Comparison of ENCODE assay signal across 30 cellular contexts in the genomic region with DNA sequence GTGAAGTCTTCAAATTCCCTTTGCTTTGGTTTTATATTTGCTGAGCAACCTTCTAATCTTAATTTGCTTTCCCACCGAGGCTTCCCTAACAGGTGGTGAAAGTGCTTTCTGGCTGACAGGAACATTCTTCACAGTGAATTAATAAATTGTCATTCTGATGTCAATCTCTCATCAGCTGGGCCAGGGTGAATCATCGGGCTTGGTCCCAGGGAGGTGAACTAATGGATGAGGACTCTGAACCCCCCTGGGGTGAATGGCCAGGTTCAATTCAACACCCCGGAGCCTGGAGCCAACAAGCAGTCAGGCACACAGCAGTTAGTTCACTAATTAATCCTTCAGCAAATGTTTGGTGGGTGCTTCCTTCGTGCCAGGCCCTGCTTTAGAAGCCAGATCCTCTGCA.
"Had no signal": no experiment of that assay in that cellular context is flagged by ENCODE, and none has a peak within 500 bp of the region (broad histone marks: within the 10 kb centered on the region; RNA-seq: fewer than 3 reads in every experiment).

No MANE protein-coding gene starts in this region.

- FAIRE-seq: kidney, urothelium cell line had no signal

- H3K27me3 ChIP-seq: cardiac muscle cell, colonic mucosa, gastroesophageal sphincter, neural progenitor cell, right lobe of liver, testis, transverse colon had no signal

- ATAC-seq: activated T-cell treated with anti-CD3 and anti-CD28 coated beads, Interleukin-2, amount 50 U/mL, for 4 hours; gastroesophageal sphincter; natural killer cell; right lobe of liver; stimulated activated naive CD8-positive, alpha-beta T cell treated with anti-CD3 and anti-CD28 coated beads, Interleukin-15, Interleukin-2, amounts not matched to agents 100 U/mL and 50 U/mL, for 24 hours; T-helper 17 cell; WTC11 had no signal

- DNase-seq: activated CD4-positive, alpha-beta memory T cell treated with anti-CD3 and anti-CD28 coated beads, Interleukin-2, amount 10 ng/mL, durations not matched to agents 7 days and 5 days; activated CD4-positive, alpha-beta T cell treated with anti-CD3 and anti-CD28 coated beads for 1 hour; activated CD4-positive, alpha-beta T cell treated with anti-CD3 and anti-CD28 coated beads, Interleukin-2, amount 10 ng/mL, durations not matched to agents 7 days and 5 days; activated naive CD4-positive, alpha-beta T cell treated with Interleukin-2 at 50 U/mL for 16 hours; activated T-cell treated with anti-CD3 and anti-CD28 coated beads, Interleukin-2, amount 50 U/mL, for 4 hours; anterior cingulate cortex; cerebellar nuclear complex; colonic mucosa; effector CD8-positive, alpha-beta T cell; hippocampal formation; kidney; natural killer cell; posterior cingulate gyrus; right lobe of liver; stimulated activated CD4-positive, alpha-beta T cell treated with anti-CD3 and anti-CD28 coated beads, Interleukin-12 subunit alpha, Interleukin-12 subunit beta, amount 100 ng/mL, for 4 hours; stimulated activated CD4-positive, alpha-beta T cell treated with anti-CD3 and anti-CD28 coated beads, Interleukin-4, amount 100 ng/mL, for 1 hour; stimulated activated naive CD8-positive, alpha-beta T cell treated with anti-CD3 and anti-CD28 coated beads, Interleukin-15, Interleukin-2, amounts not matched to agents 100 U/mL and 50 U/mL, for 24 hours; T-helper 17 cell; T1000; testis; transverse colon had no signal

- H3K4me2 ChIP-seq: neural progenitor cell had no signal

- H3K4me1 Mint-ChIP-seq: activated CD4-positive, alpha-beta memory T cell treated with anti-CD3 and anti-CD28 coated beads, Interleukin-2, amount 10 ng/mL, durations not matched to agents 7 days and 5 days; activated CD4-positive, alpha-beta T cell treated with anti-CD3 and anti-CD28 coated beads, Interleukin-2, amount 10 ng/mL, durations not matched to agents 7 days and 5 days; mesothelial cell of epicardium; natural killer cell; T-helper 17 cell; WTC11 had no signal

- H3K4me1 ChIP-seq: colonic mucosa, gastroesophageal sphincter, neural progenitor cell, right lobe of liver, testis, transverse colon had no signal

- H3K4me3 ChIP-seq: cardiac muscle cell, colonic mucosa, gastroesophageal sphincter, neural progenitor cell, right lobe of liver, skin epidermis, testis, transverse colon had no signal

- H3K9me3 ChIP-seq: colonic mucosa, right lobe of liver, testis, transverse colon had no signal

- H3K36me3 Mint-ChIP-seq: activated naive CD8-positive, alpha-beta T cell; brain; mesothelial cell of epicardium; natural killer cell; neural progenitor cell; WTC11 had no signal

- H3K27ac Mint-ChIP-seq: activated CD4-positive, alpha-beta memory T cell treated with anti-CD3 and anti-CD28 coated beads, Interleukin-2, amount 10 ng/mL, durations not matched to agents 7 days and 5 days; activated CD4-positive, alpha-beta T cell treated with anti-CD3 and anti-CD28 coated beads, Interleukin-2, amount 10 ng/mL, durations not matched to agents 7 days and 5 days; activated naive CD8-positive, alpha-beta T cell; brain; mesothelial cell of epicardium; natural killer cell; neural progenitor cell; T-helper 17 cell; WTC11 had no signal

- H3K9ac ChIP-seq: neural progenitor cell had no signal

- H3K27ac ChIP-seq: cardiac muscle cell, colonic mucosa, gastroesophageal sphincter, neural progenitor cell, right lobe of liver, skin epidermis, testis, transverse colon had no signal

- H3K4me3 Mint-ChIP-seq: activated CD4-positive, alpha-beta memory T cell treated with anti-CD3 and anti-CD28 coated beads, Interleukin-2, amount 10 ng/mL, durations not matched to agents 7 days and 5 days; activated CD4-positive, alpha-beta T cell treated with anti-CD3 and anti-CD28 coated beads, Interleukin-2, amount 10 ng/mL, durations not matched to agents 7 days and 5 days; activated naive CD8-positive, alpha-beta T cell; activated T-cell treated with anti-CD3 and anti-CD28 coated beads, Interleukin-2, amount 50 U/mL, for 4 hours; brain; mesothelial cell of epicardium; natural killer cell; neural progenitor cell; T-helper 17 cell; WTC11 had no signal

- H3K9me3 Mint-ChIP-seq: activated CD4-positive, alpha-beta memory T cell treated with anti-CD3 and anti-CD28 coated beads, Interleukin-2, amount 10 ng/mL, durations not matched to agents 7 days and 5 days; activated CD4-positive, alpha-beta T cell treated with anti-CD3 and anti-CD28 coated beads, Interleukin-2, amount 10 ng/mL, durations not matched to agents 7 days and 5 days; activated T-cell treated with anti-CD3 and anti-CD28 coated beads, Interleukin-2, amount 50 U/mL, for 4 hours; neural progenitor cell had no signal

- H2AFZ ChIP-seq: neural progenitor cell had no signal

- H3K27me3 Mint-ChIP-seq: activated CD4-positive, alpha-beta memory T cell treated with anti-CD3 and anti-CD28 coated beads, Interleukin-2, amount 10 ng/mL, durations not matched to agents 7 days and 5 days; activated CD4-positive, alpha-beta T cell treated with anti-CD3 and anti-CD28 coated beads, Interleukin-2, amount 10 ng/mL, durations not matched to agents 7 days and 5 days; activated naive CD8-positive, alpha-beta T cell; T-helper 17 cell had no signal

- H3K36me3 ChIP-seq: cardiac muscle cell, colonic mucosa, gastroesophageal sphincter, neural progenitor cell, right lobe of liver, transverse colon had no signal
